16 cellular contexts compared by ENCODE assay signal in genomic region chr7:111256391-111256790, GRCh38.
A peak's percentile ranks its signal among the peaks of the same experiment; 100 is the strongest.
DNase-seq lines count a peak whose midpoint lies in the region; ATAC-seq lines count a peak whose summit lies in the region.
"Had no signal": no experiment of that assay in that cellular context is flagged by ENCODE, and none has a peak within 500 bp of the region (broad histone marks: within the 10 kb centered on the region; RNA-seq: fewer than 3 reads in every experiment).

No MANE protein-coding gene starts in this region.

- no peaks in the 10 kb centered on the region for H3K36me3 Mint-ChIP-seq in natural killer cell treated with Interleukin-12 subunit alpha and Interleukin-12 subunit beta and Interleukin-15 and Interleukin-18, amount 100 ng/mL, for 72 hours
- H3K36me3 Mint-ChIP-seq: CD4-positive, CD25-positive, alpha-beta regulatory T cell had no signal

- no peaks in the 10 kb centered on the region for H3K4me1 Mint-ChIP-seq in natural killer cell treated with Interleukin-12 subunit alpha and Interleukin-12 subunit beta and Interleukin-15 and Interleukin-18, amount 100 ng/mL, for 72 hours (ENCODE audit: low read depth in 2 of 2)
- H3K4me1 Mint-ChIP-seq: CD4-positive, CD25-positive, alpha-beta regulatory T cell; CD8-positive, alpha-beta memory T cell had no signal

- DNase-seq in NCI-H1930 (lab: John Stamatoyannopoulos, UW) (peak; percentile 64 to 67), NCI-H2227 (lab: John Stamatoyannopoulos, UW; ENCODE audit: unreplicated experiment) (peak; percentile 30), epidermal melanocyte (ENCODE audit: insufficient read length, low spot score) (peak; percentile 24), pons (ENCODE audit: low spot score) (peak; percentile 78), superior temporal gyrus (ENCODE audit: extremely low spot score) (no peak)
- no peak for DNase-seq in natural killer cell treated with Interleukin-12 subunit alpha and Interleukin-12 subunit beta and Interleukin-15 and Interleukin-18, amount 100 ng/mL, for 72 hours (ENCODE audit: low spot score)
- DNase-seq: ACHN; BE2C; C1 segment of cervical spinal cord; CD4-positive, CD25-positive, alpha-beta regulatory T cell; CD8-positive, alpha-beta memory T cell; DMS79 treated with DMSO at 0.1 percent for 48 hours; H9; IMR-90 had no signal

- H3K27me3 Mint-ChIP-seq in natural killer cell treated with Interleukin-12 subunit alpha and Interleukin-12 subunit beta and Interleukin-15 and Interleukin-18, amount 100 ng/mL, for 72 hours = no peaks in the 10 kb centered on the region
- H3K27me3 Mint-ChIP-seq: CD4-positive, CD25-positive, alpha-beta regulatory T cell; CD8-positive, alpha-beta memory T cell had no signal

- no peak overlapping the region for H3K27ac Mint-ChIP-seq in natural killer cell treated with Interleukin-12 subunit alpha and Interleukin-12 subunit beta and Interleukin-15 and Interleukin-18, amount 100 ng/mL, for 72 hours
- H3K27ac Mint-ChIP-seq: CD4-positive, CD25-positive, alpha-beta regulatory T cell; CD8-positive, alpha-beta memory T cell; H9 had no signal

- H3K9me3 Mint-ChIP-seq in natural killer cell treated with Interleukin-12 subunit alpha and Interleukin-12 subunit beta and Interleukin-15 and Interleukin-18, amount 100 ng/mL, for 72 hours = no peaks in the 10 kb centered on the region

- no peak overlapping the region for H3K4me3 Mint-ChIP-seq in natural killer cell treated with Interleukin-12 subunit alpha and Interleukin-12 subunit beta and Interleukin-15 and Interleukin-18, amount 100 ng/mL, for 72 hours
- H3K4me3 Mint-ChIP-seq: CD4-positive, CD25-positive, alpha-beta regulatory T cell; CD8-positive, alpha-beta memory T cell; H9 had no signal

- ATAC-seq in GM21786 (IDR thresholded peaks at IDR 0.05; ENCODE audit: unreplicated experiment) = no peak
- ATAC-seq in natural killer cell treated with Interleukin-12 subunit alpha and Interleukin-12 subunit beta and Interleukin-15 and Interleukin-18, amount 100 ng/mL, for 72 hours = no peak
- ATAC-seq: K562 had no signal

Comparison
In these comparisons a context has a peak if more than half of its experiments do, and no peak if none do; other contexts are left out.
1. DNase-seq: peak in NCI-H1930 (2 of 2), NCI-H2227 (single experiment), epidermal melanocyte (single experiment) and pons (single experiment); none in superior temporal gyrus (single experiment) and natural killer cell treated with Interleukin-12 subunit alpha and Interleukin-12 subunit beta and Interleukin-15 and Interleukin-18, amount 100 ng/mL, for 72 hours (single experiment).